ENCODE assay signal across 1 cellular context in genomic region chrX:77442728-77443127, GRCh38.
TF ChIP-seq lines count a peak whose summit lies in the region.

No MANE protein-coding gene starts in this region.

TF ChIP-seq in SK-N-SH treated with all-trans-retinoic acid at 6 μM for 48 hours, 23 proteins besides CTCF, POLR2A, EP300 and RAD21 (continued from another document):
- TF ChIP-seq, protein P1, sequence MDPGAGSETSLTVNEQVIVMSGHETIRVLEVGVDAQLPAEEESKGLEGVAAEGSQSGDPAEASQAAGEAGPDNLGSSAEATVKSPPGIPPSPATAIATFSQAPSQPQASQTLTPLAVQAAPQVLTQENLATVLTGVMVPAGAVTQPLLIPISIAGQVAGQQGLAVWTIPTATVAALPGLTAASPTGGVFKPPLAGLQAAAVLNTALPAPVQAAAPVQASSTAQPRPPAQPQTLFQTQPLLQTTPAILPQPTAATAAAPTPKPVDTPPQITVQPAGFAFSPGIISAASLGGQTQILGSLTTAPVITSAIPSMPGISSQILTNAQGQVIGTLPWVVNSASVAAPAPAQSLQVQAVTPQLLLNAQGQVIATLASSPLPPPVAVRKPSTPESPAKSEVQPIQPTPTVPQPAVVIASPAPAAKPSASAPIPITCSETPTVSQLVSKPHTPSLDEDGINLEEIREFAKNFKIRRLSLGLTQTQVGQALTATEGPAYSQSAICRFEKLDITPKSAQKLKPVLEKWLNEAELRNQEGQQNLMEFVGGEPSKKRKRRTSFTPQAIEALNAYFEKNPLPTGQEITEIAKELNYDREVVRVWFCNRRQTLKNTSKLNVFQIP (CRISPR knock-in tag; IDR thresholded peaks at IDR 0.05; ENCODE audit: borderline replicate concordance, low read depth): no peak
- TF ChIP-seq CSDC2 (CRISPR knock-in tag; IDR thresholded peaks at IDR 0.05) (no peak), BACH2 (CRISPR knock-in tag; IDR thresholded peaks at IDR 0.05; ENCODE audit: borderline replicate concordance) (no peak), ZC3H10 (CRISPR knock-in tag; IDR thresholded peaks at IDR 0.05) (no peak), SNAI2 (CRISPR knock-in tag; IDR thresholded peaks at IDR 0.05) (no peak), ZFP3 (CRISPR knock-in tag; IDR thresholded peaks at IDR 0.05) (no peak), TOX (CRISPR knock-in tag; IDR thresholded peaks at IDR 0.05; ENCODE audit: borderline replicate concordance) (no peak), ISL1 (CRISPR knock-in tag; IDR thresholded peaks at IDR 0.05) (no peak)
